In the genomic region with DNA sequence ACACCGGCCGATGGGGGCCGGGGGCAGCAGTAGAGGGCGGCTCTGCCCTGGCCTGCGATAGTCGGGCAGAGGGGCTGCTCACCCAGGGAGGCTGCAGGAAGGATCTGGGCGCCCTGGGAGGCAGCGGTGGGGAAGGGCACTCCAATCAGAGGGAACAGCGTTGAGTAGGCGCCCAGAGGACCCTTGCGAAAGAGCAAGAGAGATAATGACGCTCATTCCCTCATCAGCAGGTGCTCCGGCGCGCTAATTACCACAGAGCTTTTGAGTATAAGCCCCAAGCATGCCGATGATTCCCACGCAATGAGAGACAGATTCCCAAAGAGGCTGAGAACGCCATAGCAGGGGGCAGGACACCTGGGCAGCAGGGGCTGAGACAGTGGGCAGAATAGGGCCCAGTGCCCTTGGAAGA, we compare ENCODE assay signal across 20 cellular contexts.
DNase-seq lines count a peak whose midpoint lies in the region; ATAC-seq, FAIRE-seq and TF ChIP-seq lines count a peak whose summit lies in the region.
"Had no signal": no experiment of that assay in that cellular context is flagged by ENCODE, and none has a peak within 500 bp of the region (broad histone marks: within the 10 kb centered on the region; RNA-seq: fewer than 3 reads in every experiment).

No MANE protein-coding gene starts in this region.

- peaks cover 22% of the 10 kb centered on the region for H3K4me1 Mint-ChIP-seq in activated naive CD4-positive, alpha-beta T cell treated with anti-CD3 and anti-CD28 coated beads, Interleukin-2, amount 10 ng/mL, durations not matched to agents 7 days and 5 days
- H3K4me1 Mint-ChIP-seq in chondrocyte (ENCODE audit: low read depth) = peaks cover 43% of the 10 kb centered on the region

- H3K4me3 Mint-ChIP-seq in activated naive CD4-positive, alpha-beta T cell treated with anti-CD3 and anti-CD28 coated beads, Interleukin-2, amount 10 ng/mL, durations not matched to agents 7 days and 5 days = no peak overlapping the region
- H3K4me3 Mint-ChIP-seq in chondrocyte (ENCODE audit: unreplicated experiment) = no peak overlapping the region

- H3K36me3 Mint-ChIP-seq in activated naive CD4-positive, alpha-beta T cell treated with anti-CD3 and anti-CD28 coated beads, Interleukin-2, amount 10 ng/mL, durations not matched to agents 7 days and 5 days = peaks cover 4% of the 10 kb centered on the region
- no peaks in the 10 kb centered on the region for H3K36me3 Mint-ChIP-seq in chondrocyte (ENCODE audit: low read depth)

- peak overlapping the region; percentile 94 for H3K27ac ChIP-seq in vagina
- H3K27ac ChIP-seq: breast epithelium, KMS-11, ovary, SJCRH30, upper lobe of left lung had no signal

- TF ChIP-seq POLR2A in vagina (IDR thresholded peaks at IDR 0.05) = no peak
- TF ChIP-seq POLR2A in GM12892 (IDR thresholded peaks at IDR 0.05; ENCODE audit: low read depth, low read length) = no peak

- no peaks in the 10 kb centered on the region for H3K9me3 Mint-ChIP-seq in activated naive CD4-positive, alpha-beta T cell treated with anti-CD3 and anti-CD28 coated beads, Interleukin-2, amount 10 ng/mL, durations not matched to agents 7 days and 5 days
- no peaks in the 10 kb centered on the region for H3K9me3 Mint-ChIP-seq in chondrocyte (ENCODE audit: low read depth)
- H3K9me3 Mint-ChIP-seq: activated naive CD4-positive, alpha-beta T cell treated with anti-CD3 and anti-CD28 coated beads, Interleukin-2, amount 50 U/mL, for 72 hours had no signal

- H3K36me3 ChIP-seq in vagina = no peaks in the 10 kb centered on the region
- H3K36me3 ChIP-seq: breast epithelium, ovary, SJCRH30 had no signal

- H3K27me3 ChIP-seq in vagina = no peaks in the 10 kb centered on the region
- H3K27me3 ChIP-seq: breast epithelium, ovary, SJCRH30, upper lobe of left lung had no signal

- CTCF ChIA-PET in activated naive CD4-positive, alpha-beta T cell treated with anti-CD3 and anti-CD28 coated beads, Interleukin-2, amount 10 ng/mL, durations not matched to agents 7 days and 5 days (lab: Charles Lee) = interaction anchor here (1.0 kb wide), 1 partner anchor 451 kb away, joined by 3 read pairs; no protein-coding TSS in a partner anchor

- intact Hi-C loops in vagina (cut with DNase I) = no loop called here

- peak; percentile 12 for DNase-seq in activated naive CD4-positive, alpha-beta T cell treated with anti-CD3 and anti-CD28 coated beads, Interleukin-2, amount 10 ng/mL, durations not matched to agents 7 days and 5 days
- DNase-seq in activated naive CD4-positive, alpha-beta T cell (lab: John Stamatoyannopoulos, UW) = no peak
- peak; percentile 61 for DNase-seq in chondrocyte (ENCODE audit: low spot score)
- DNase-seq in mesenteric fat pad (ENCODE audit: low spot score) = peak; percentile 64
- no peak for DNase-seq in vagina (ENCODE audit: extremely low spot score in 2 of 2)
- DNase-seq in GM12892 (ENCODE audit: insufficient read length) = no peak
- DNase-seq: activated CD4-positive, alpha-beta T cell treated with anti-CD3 and anti-CD28 coated beads for 48 hours; effector CD8-positive, alpha-beta T cell; NCI-H1105; stimulated activated naive CD4-positive, alpha-beta T cell; T1000 had no signal

- FAIRE-seq in GM12892 (lab: Jason Lieb, UNC) = no peak
- FAIRE-seq: keratinocyte had no signal

- no peaks in the 10 kb centered on the region for H3K9me3 ChIP-seq in vagina
- H3K9me3 ChIP-seq: breast epithelium, ovary, SJCRH30, upper lobe of left lung had no signal

- peaks cover 36% of the 10 kb centered on the region for H3K4me1 ChIP-seq in vagina
- H3K4me1 ChIP-seq: breast epithelium had no signal

- H3K27me3 Mint-ChIP-seq in activated naive CD4-positive, alpha-beta T cell treated with anti-CD3 and anti-CD28 coated beads, Interleukin-2, amount 10 ng/mL, durations not matched to agents 7 days and 5 days = peaks cover 5% of the 10 kb centered on the region
- no peaks in the 10 kb centered on the region for H3K27me3 Mint-ChIP-seq in chondrocyte (ENCODE audit: low read depth)

- ATAC-seq in esophagus mucosa (no peak), HG02852 (IDR thresholded peaks at IDR 0.05; ENCODE audit: unreplicated experiment) (no peak)
- ATAC-seq: activated naive CD4-positive, alpha-beta T cell treated with anti-CD3 and anti-CD28 coated beads, Interleukin-2, amount 50 U/mL, for 72 hours had no signal

- no peak overlapping the region for H3K27ac Mint-ChIP-seq in activated naive CD4-positive, alpha-beta T cell treated with anti-CD3 and anti-CD28 coated beads, Interleukin-2, amount 10 ng/mL, durations not matched to agents 7 days and 5 days
- H3K27ac Mint-ChIP-seq in chondrocyte (ENCODE audit: unreplicated experiment) = no peak overlapping the region

- H3K4me3 ChIP-seq in vagina = no peak overlapping the region
- H3K4me3 ChIP-seq: breast epithelium, ovary, SJCRH30, upper lobe of left lung had no signal

- TF ChIP-seq CTCF in chondrocyte (IDR thresholded peaks at IDR 0.05) (no peak), vagina (IDR thresholded peaks at IDR 0.05) (no peak)

Comparison
In these comparisons a context has a peak if more than half of its experiments do, and no peak if none do; other contexts are left out.
1. DNase-seq: peak in activated naive CD4-positive, alpha-beta T cell treated with anti-CD3 and anti-CD28 coated beads, Interleukin-2, amount 10 ng/mL, durations not matched to agents 7 days and 5 days (single experiment), chondrocyte (single experiment) and mesenteric fat pad (single experiment); none in activated naive CD4-positive, alpha-beta T cell (0 of 4), vagina (0 of 2) and GM12892 (single experiment).